In the genomic region with DNA sequence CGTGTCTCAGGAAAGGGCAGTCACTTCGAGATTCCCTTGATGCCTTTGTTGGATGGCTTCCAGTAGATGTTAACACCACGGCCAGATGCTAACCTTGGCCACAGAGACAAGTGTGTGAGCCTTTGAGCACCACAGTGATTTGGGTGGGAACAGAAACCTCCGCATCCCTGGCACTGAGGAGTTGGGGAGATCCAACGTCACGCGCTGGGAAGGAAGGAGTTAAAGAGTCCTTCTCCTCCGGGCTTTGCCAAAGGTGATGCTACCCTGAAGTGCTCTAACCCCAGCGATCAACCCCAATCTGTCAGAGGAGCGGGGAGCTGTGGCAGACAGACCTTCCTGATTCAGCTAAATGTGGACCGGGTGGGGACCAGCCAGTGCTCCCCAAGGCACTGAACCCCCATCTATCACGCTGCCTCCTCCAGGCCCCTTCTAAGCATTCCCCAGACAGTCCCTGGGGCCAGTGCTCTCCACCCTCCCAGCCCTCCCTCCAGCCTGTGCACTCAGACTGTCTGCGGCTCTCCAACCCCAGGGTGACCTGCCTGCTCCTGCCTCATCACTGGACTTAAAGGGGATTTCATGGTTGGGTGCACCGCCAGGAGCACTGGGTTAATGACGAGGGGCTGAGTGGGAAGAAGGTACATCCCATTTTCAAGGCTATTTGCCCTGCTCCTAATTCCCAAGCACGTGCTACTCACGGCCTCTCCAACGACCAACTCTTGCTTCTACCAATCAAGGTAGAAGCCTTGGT, we compare ENCODE assay signal across 14 cellular contexts. TPM values are rescaled to one million over a fixed set of nuclear protein-coding genes. Genes with fewer than 3 reads are reported as not detected.
DNase-seq lines count a peak whose midpoint lies in the region; ATAC-seq, FAIRE-seq and TF ChIP-seq lines count a peak whose summit lies in the region.
"Had no signal": no experiment of that assay in that cellular context is flagged by ENCODE, and none has a peak within 500 bp of the region (broad histone marks: within the 10 kb centered on the region; RNA-seq: fewer than 3 reads in every experiment).

No MANE protein-coding gene starts in this region.

- H3K4me1 Mint-ChIP-seq in stimulated activated naive B cell treated with anti-CD40 and anti-IgM and Interleukin-4, amounts not matched to agents 10 μg/mL and 1 μg/mL and 100 μg/mL, for 72 hours, result peaks cover 40 to 82% of the 10 kb centered on the region in 2 donors

- H3K4me3 Mint-ChIP-seq in stimulated activated naive B cell treated with anti-CD40 and anti-IgM and Interleukin-4, amounts not matched to agents 10 μg/mL and 1 μg/mL and 100 μg/mL, for 72 hours, result peak overlapping the region; percentile 66 to 69
- H3K4me3 Mint-ChIP-seq: activated naive CD8-positive, alpha-beta T cell treated with anti-CD3 and anti-CD28 coated beads, Interleukin-2, amount 10 ng/mL, durations not matched to agents 7 days and 5 days had no signal

- H3K27ac ChIP-seq in GM12878 (ENCODE audit: control insufficient read depth, insufficient read depth) (peak overlapping the region; percentile 79), adrenal gland (no peak overlapping the region)
- H3K27ac ChIP-seq: thoracic aorta had no signal

- TF ChIP-seq RAD21 in GM12878 (IDR thresholded peaks at IDR 0.05; ENCODE audit: insufficient read depth, low read depth, low read length), result no peak

- in situ Hi-C loops in GM12878 (cut with MboI), result no loop called here

- H3K4me3 ChIP-seq in GM12878 (peak overlapping the region; percentile 52; the same call in 1 of the 2 replicates), adrenal gland (no peak overlapping the region)
- H3K4me3 ChIP-seq: thoracic aorta had no signal

- RAD21 ChIA-PET in GM12878 (lab: Charles Lee; ENCODE audit: unreplicated experiment), result interaction anchor here (1.2 to 5.5 kb wide), 5 partner anchors 15 to 72 kb away, joined by 3 to 44 read pairs (median 24); no protein-coding TSS in a partner anchor

- no peak overlapping the region for H2AFZ ChIP-seq in GM12878 (ENCODE audit: control insufficient read depth, low read depth, low read length)

- SMC1A ChIA-PET in GM12878 (lab: Charles Lee; ENCODE audit: uncharacterized antibody, unreplicated experiment), result interaction anchor here (2.2 to 4.7 kb wide), 4 partner anchors 14 to 45 kb away, joined by 6 to 40 read pairs (median 14); no protein-coding TSS in a partner anchor

- TF ChIP-seq EP300 in GM12878 (IDR thresholded peaks at IDR 0.05; ENCODE audit: borderline replicate concordance in 1 of 2, control insufficient read depth in 1 of 2, low read depth in 2 of 2, low read length in 2 of 2), result no peak

- WGBS in GM12878 (ENCODE audit: insufficient coverage, insufficient replicate concordance, low lambda C conversion rate, missing lambda C conversion rate), result 15% methylated on average over 18 of the region's 18 CpGs
- 51 to 90% (median 53%) methylated on average over 4 to 18 of the region's 18 CpGs for WGBS in adrenal gland, 4 donors

- peak overlapping the region; percentile 84 for H3K27ac Mint-ChIP-seq in stimulated activated naive B cell treated with anti-CD40 and anti-IgM and Interleukin-4, amounts not matched to agents 10 μg/mL and 1 μg/mL and 100 μg/mL, for 72 hours
- H3K27ac Mint-ChIP-seq: activated naive CD8-positive, alpha-beta T cell treated with anti-CD3 and anti-CD28 coated beads, Interleukin-2, amount 10 ng/mL, durations not matched to agents 7 days and 5 days had no signal

- H3K9ac ChIP-seq in GM12878 (ENCODE audit: control insufficient read depth, insufficient read depth, low read length), result peak overlapping the region; percentile 3; the same call in 1 of the 2 replicates

- peak overlapping the region; percentile 75 for H3K4me2 ChIP-seq in GM12878 (ENCODE audit: control insufficient read depth, insufficient read depth)

- H3K9me3 ChIP-seq in GM12878 (replicated peaks; ENCODE audit: control insufficient read depth, insufficient read depth, low read length) (no peaks in the 10 kb centered on the region), adrenal gland (replicated peaks in 1 of 3) (no peaks in the 10 kb centered on the region)
- H3K9me3 ChIP-seq: thoracic aorta had no signal

- no peak for FAIRE-seq in GM12878 (lab: Jason Lieb, UNC)
- FAIRE-seq: A204.1 had no signal

- DNase-seq in NCI-H2171 treated with DMSO at 0.1 percent for 48 hours (lab: John Stamatoyannopoulos, UW), result peak; percentile 11
- no peak for DNase-seq in NCI-H2171 (lab: John Stamatoyannopoulos, UW)
- DNase-seq in GM12878 (ENCODE audit: low read depth, low spot score), result no peak
- DNase-seq in stimulated activated naive B cell treated with anti-CD40 and anti-IgM and Interleukin-4, amounts not matched to agents 10 μg/mL and 1 μg/mL and 100 μg/mL, for 72 hours, result no peak
- DNase-seq in adrenal gland, result no peak
- DNase-seq in NCI-H2081 (lab: John Stamatoyannopoulos, UW), result no peak
- DNase-seq in NCI-H1048 (lab: John Stamatoyannopoulos, UW), result no peak
- DNase-seq: activated CD4-positive, CD25-positive, alpha-beta regulatory T cell treated with anti-CD3 and anti-CD28 coated beads, Interleukin-2, amount 50 U/mL, for 72 hours; activated naive CD8-positive, alpha-beta T cell treated with anti-CD3 and anti-CD28 coated beads, Interleukin-2, amount 10 ng/mL, durations not matched to agents 7 days and 5 days; NCI-H1436 had no signal

- ATAC-seq in HG03066 (IDR thresholded peaks at IDR 0.05; ENCODE audit: low read depth, unreplicated experiment) (peak; percentile 5), GM12878 (peak; percentile 21)
- ATAC-seq in stimulated activated naive B cell treated with anti-CD40 and anti-IgM and Interleukin-4, amounts not matched to agents 10 μg/mL and 1 μg/mL and 100 μg/mL, for 72 hours (replicated peaks), result peak in 1 of 2 donors; percentile 5
- ATAC-seq: naive thymus-derived CD4-positive, alpha-beta T cell had no signal

- H3K79me2 ChIP-seq in GM12878 (ENCODE audit: control insufficient read depth, insufficient read depth, low read length), result peaks cover 55% of the 10 kb centered on the region

- H3K36me3 ChIP-seq in GM12878 (ENCODE audit: control insufficient read depth in 2 of 2, insufficient read depth in 2 of 2, low read length in 1 of 2), result no peaks in the 10 kb centered on the region; a peak in 1 of 4 replicates
- H3K36me3 ChIP-seq in adrenal gland (replicated peaks in 1 of 2), result no peaks in the 10 kb centered on the region
- H3K36me3 ChIP-seq: thoracic aorta had no signal

- TF ChIP-seq POLR2A in GM12878 (IDR thresholded peaks at IDR 0.05; ENCODE audit: low read depth, low read length), result no peak
- no peak for TF ChIP-seq POLR2A in adrenal gland (IDR thresholded peaks at IDR 0.05)

- intact Hi-C loops in GM12878 (cut with micrococcal nuclease; ENCODE audit: unreplicated experiment), result loop anchor here (5.0 kb wide), 1 partner anchor 44 kb away; no protein-coding TSS in a partner anchor
- intact Hi-C loops in adrenal gland (cut with DNase I), result no loop called here

- TF ChIP-seq CTCF in GM12878 (IDR thresholded peaks at IDR 0.05 in 2 of 3, conservative IDR thresholded peaks at IDR 0.05 in 1 of 3; ENCODE audit: control insufficient read depth in 2 of 3, extremely low read depth in 1 of 3, insufficient read depth in 1 of 3, low read depth in 3 of 3, low read length in 3 of 3), result no peak
- no peak for TF ChIP-seq CTCF in adrenal gland (IDR thresholded peaks at IDR 0.05)

- H3K27me3 Mint-ChIP-seq in stimulated activated naive B cell treated with anti-CD40 and anti-IgM and Interleukin-4, amounts not matched to agents 10 μg/mL and 1 μg/mL and 100 μg/mL, for 72 hours, result no peaks in the 10 kb centered on the region

- CTCF ChIA-PET in GM12878 (lab: Yijun Ruan, JAX), result interaction anchor here (1.5 to 9.2 kb wide), 5 partner anchors 16 to 61 kb away, joined by 6 to 138 read pairs (median 12); no protein-coding TSS in a partner anchor

- H3K9me3 Mint-ChIP-seq in stimulated activated naive B cell treated with anti-CD40 and anti-IgM and Interleukin-4, amounts not matched to agents 10 μg/mL and 1 μg/mL and 100 μg/mL, for 72 hours, result no peaks in the 10 kb centered on the region
- H3K9me3 Mint-ChIP-seq: activated naive CD8-positive, alpha-beta T cell treated with anti-CD3 and anti-CD28 coated beads, Interleukin-2, amount 10 ng/mL, durations not matched to agents 7 days and 5 days had no signal

- POLR2A ChIA-PET in GM12878 (lab: Charles Lee), result interaction anchor here (1.1 to 2.7 kb wide), 7 partner anchors 15 to 60 kb away, joined by 3 to 24 read pairs (median 8); no protein-coding TSS in a partner anchor

- no peaks in the 10 kb centered on the region for H4K20me1 ChIP-seq in GM12878 (ENCODE audit: control insufficient read depth, insufficient read depth)

- H3K27me3 ChIP-seq in GM12878 (replicated peaks in 1 of 2; ENCODE audit: control insufficient read depth in 2 of 2, insufficient read depth in 2 of 2, low read length in 1 of 2), result no peaks in the 10 kb centered on the region
- H3K27me3 ChIP-seq in adrenal gland, result no peaks in the 10 kb centered on the region

- no TSS peak for BruUV-seq in GM12878 (replicated peaks; lab: Mats Ljungman, UMichigan)

- peaks cover 10 to 21% of the 10 kb centered on the region in 2 donors for H3K36me3 Mint-ChIP-seq in stimulated activated naive B cell treated with anti-CD40 and anti-IgM and Interleukin-4, amounts not matched to agents 10 μg/mL and 1 μg/mL and 100 μg/mL, for 72 hours
- H3K36me3 Mint-ChIP-seq: activated naive CD8-positive, alpha-beta T cell treated with anti-CD3 and anti-CD28 coated beads, Interleukin-2, amount 10 ng/mL, durations not matched to agents 7 days and 5 days; naive thymus-derived CD4-positive, alpha-beta T cell had no signal

- H3K4me1 ChIP-seq in GM12878 (ENCODE audit: control insufficient read depth, insufficient read depth, low read length) (peaks cover 67% of the 10 kb centered on the region), adrenal gland (replicated peaks in 1 of 2) (peaks cover 24 to 33% of the 10 kb centered on the region in 2 donors)

RNA-seq across cellular contexts. Expression of a gene that starts 3.2 kb away (rescaled TPM):
- 192 and 258 TPM in 2 replicates for total RNA-seq in GM12878 (2013; cell fraction: nucleolus; rRNA removed)
- 35.6 and 49.4 TPM in 2 replicates for total RNA-seq in GM12878 (2014; rRNA removed)
- total RNA-seq in GM12878 (2014; rRNA removed; fragmentation: Illumina TruSeq; extraction: Trizol), result 20.8 and 24.4 TPM in 2 replicates
- total RNA-seq in GM12878 (2021), result 101 and 112 TPM in 2 replicates
- 36.8 TPM for polyA plus RNA-seq in GM12878 (2011; ENCODE audit: low read depth)
- polyA plus RNA-seq in GM12878 (2011; rRNA removed), result 17.6 and 41.4 TPM in 2 replicates
- 34.7 and 44.4 TPM in 2 replicates for polyA plus RNA-seq in GM12878 (2011; cell fraction: cytosol; rRNA removed)
- polyA plus RNA-seq in GM12878 (2011; cell fraction: nucleus; rRNA removed), result 238 and 247 TPM in 2 replicates
- 50.4 and 62.8 TPM in 2 replicates for polyA plus RNA-seq in GM12878 (2012)
- polyA plus RNA-seq in GM12878 (2014; fragmentation: Illumina TruSeq; extraction: Trizol), result 39.5 and 40.5 TPM in 2 replicates
- polyA plus RNA-seq in GM12878 (2014; fragmentation: Nextera tagmentation; extraction: Ambion mirVana), result 1 to 10 TPM; 1.4 to 2.5 TPM
- polyA plus RNA-seq in GM12878 (2014; rRNA removed), result 38.6 and 53.1 TPM in 2 replicates
- 10 to 100 TPM; 16.5 to 21.4 TPM for polyA plus RNA-seq in GM12878 (2016; fragmentation: Nextera tagmentation; extraction: Ambion mirVana)
- 41.5 and 66.5 TPM in 2 replicates for polyA minus RNA-seq in GM12878 (2011; rRNA and poly(A)+ RNA removed)
- 31.5 and 37.0 TPM in 2 replicates for polyA minus RNA-seq in GM12878 (2011; cell fraction: cytosol; rRNA and poly(A)+ RNA removed)
- polyA minus RNA-seq in GM12878 (2011; cell fraction: nucleus; rRNA and poly(A)+ RNA removed), result 61.5 and 95.8 TPM in 2 replicates
- 100 to 1,000 TPM in 6 of 8 donors, 10 to 100 TPM in 2; 84.7 to 131 (median 113) TPM for total RNA-seq in adrenal gland
- polyA plus RNA-seq in adrenal gland, result 100 to 1,000 TPM in 1 of 3 donors, 10 to 100 TPM in 2; 46.2 to 152 (median 51.9) TPM
